ENCODE assay signal across 16 cellular contexts in the genomic region with DNA sequence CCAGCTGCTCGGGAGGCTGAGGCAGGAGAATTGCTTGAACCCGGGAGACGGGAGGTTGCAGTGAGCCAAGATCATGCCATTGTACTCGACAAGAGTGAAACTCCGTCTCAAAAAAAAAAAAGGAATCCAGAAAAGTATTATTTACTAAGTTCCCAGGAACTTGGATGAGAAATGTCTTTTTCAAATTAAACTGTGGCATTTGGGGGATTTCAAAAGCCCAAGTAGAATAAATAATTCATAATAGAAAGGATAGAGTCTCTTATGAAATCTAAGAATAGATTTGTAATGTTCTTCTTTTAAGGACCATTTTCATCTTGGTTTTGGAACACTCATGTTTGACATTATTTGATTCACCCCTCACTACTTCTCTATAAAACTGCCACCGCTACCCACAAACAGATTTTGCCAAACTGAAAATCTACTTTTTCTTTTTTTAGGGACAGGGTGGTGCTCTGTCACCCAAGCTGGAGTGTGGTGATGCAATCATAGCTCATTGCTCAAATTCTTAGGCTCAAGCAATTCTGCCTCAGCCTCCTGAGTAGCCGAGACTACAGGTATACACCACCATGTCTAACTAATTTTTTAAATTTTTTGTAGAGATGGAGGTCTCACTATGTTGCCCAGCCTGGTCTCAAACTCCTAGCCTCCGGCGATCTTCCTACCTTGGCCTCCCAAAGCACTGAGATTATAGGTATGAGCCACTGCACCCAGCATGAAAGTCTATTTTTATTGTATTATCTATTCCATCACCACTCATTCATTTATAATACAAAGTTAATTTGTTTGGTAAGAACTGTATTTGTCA.
DNase-seq lines count a peak whose midpoint lies in the region; ATAC-seq, FAIRE-seq and TF ChIP-seq lines count a peak whose summit lies in the region.
"Had no signal": no experiment of that assay in that cellular context is flagged by ENCODE, and none has a peak within 500 bp of the region (broad histone marks: within the 10 kb centered on the region; RNA-seq: fewer than 3 reads in every experiment).

No MANE protein-coding gene starts in this region.

- no peak overlapping the region for H3K27ac Mint-ChIP-seq in activated naive CD4-positive, alpha-beta T cell treated with anti-CD3 and anti-CD28 coated beads, Interleukin-2, amount 50 U/mL, for 72 hours

- in situ Hi-C loops in K562 (cut with MboI): no loop called here

- no peak overlapping the region for H2BK5ac ChIP-seq in trophoblast cell (ENCODE audit: low read depth, low read length, poor library complexity)

- no peaks in the 10 kb centered on the region for H4K20me1 ChIP-seq in K562 (replicated peaks; ENCODE audit: control insufficient read depth, insufficient read depth, low read length)

- H3K79me2 ChIP-seq in K562 (ENCODE audit: control insufficient read depth, insufficient read depth, low read length) (no peaks in the 10 kb centered on the region), trophoblast cell (ENCODE audit: control insufficient read depth, insufficient read depth, low read length, poor library complexity) (no peaks in the 10 kb centered on the region)

- intact Hi-C loops in K562 (cut with micrococcal nuclease): no loop called here

- H3K79me1 ChIP-seq in trophoblast cell (ENCODE audit: low read length): peaks cover 5% of the 10 kb centered on the region

- no peaks in the 10 kb centered on the region for H3K36me3 Mint-ChIP-seq in activated naive CD4-positive, alpha-beta T cell treated with anti-CD3 and anti-CD28 coated beads, Interleukin-2, amount 50 U/mL, for 72 hours

- H2AFZ ChIP-seq in K562 (ENCODE audit: low read depth, low read length) (no peak overlapping the region), trophoblast cell (ENCODE audit: insufficient read depth, low read length, poor library complexity) (no peak overlapping the region)

- H2AK5ac ChIP-seq in trophoblast cell (ENCODE audit: low read length): no peak overlapping the region

- H3K36me3 ChIP-seq in K562 (ENCODE audit: control insufficient read depth, insufficient read depth, low read length) (peaks cover 67% of the 10 kb centered on the region), trophoblast cell (ENCODE audit: control insufficient read depth in 1 of 2, insufficient read depth in 2 of 2, low read length in 2 of 2) (peaks cover 15 to 31% of the 10 kb centered on the region in 2 experiments), suprapubic skin (peaks cover 6% of the 10 kb centered on the region)

- TF ChIP-seq CTCF in K562 (IDR thresholded peaks at IDR 0.05 in 2 of 3, conservative IDR thresholded peaks at IDR 0.05 in 1 of 3; ENCODE audit: insufficient read depth in 2 of 3, low read depth in 1 of 3, low read length in 3 of 3) (no peak), suprapubic skin (IDR thresholded peaks at IDR 0.05) (no peak)

- no peak overlapping the region for H3K4ac ChIP-seq in trophoblast cell (ENCODE audit: low read depth, low read length)

- BruUV-seq in K562 (replicated peaks; lab: Mats Ljungman, UMichigan): no TSS peak

- no peaks in the 10 kb centered on the region for H3K9me1 ChIP-seq in K562 (ENCODE audit: control insufficient read depth, insufficient read depth, low read length)

- 0 out of 5 replicates have a peak, but pooled peaks cover 0 to 2% of the 10 kb centered on the region in 2 experiments for H3K4me1 ChIP-seq in K562 (replicated peaks in 1 of 2; ENCODE audit: control insufficient read depth in 2 of 2, insufficient read depth in 2 of 2, low read length in 2 of 2)
- H3K4me1 ChIP-seq in trophoblast cell (ENCODE audit: control insufficient read depth in 1 of 2, insufficient read depth in 2 of 2, low read length in 2 of 2): peaks cover 5 to 6% of the 10 kb centered on the region in 2 experiments
- no peaks in the 10 kb centered on the region for H3K4me1 ChIP-seq in suprapubic skin
- H3K4me1 ChIP-seq: Peyer's patch had no signal

- H2BK120ac ChIP-seq in trophoblast cell (ENCODE audit: insufficient read depth, low read length, poor library complexity): no peak overlapping the region

- no peak overlapping the region for H3K18ac ChIP-seq in trophoblast cell (ENCODE audit: low read length)

- no peak overlapping the region for H4K12ac ChIP-seq in trophoblast cell (ENCODE audit: low read depth, low read length)

- no peak overlapping the region for H2BK12ac ChIP-seq in trophoblast cell (ENCODE audit: low read length)

- no peak for TF ChIP-seq POLR2A in K562 (conservative IDR thresholded peaks at IDR 0.05)
- TF ChIP-seq POLR2A in suprapubic skin (IDR thresholded peaks at IDR 0.05): no peak

- TF ChIP-seq EP300 in Ishikawa (IDR thresholded peaks at IDR 0.05; ENCODE audit: borderline replicate concordance) (no peak), K562 (IDR thresholded peaks at IDR 0.05; ENCODE audit: low read length) (no peak), suprapubic skin (IDR thresholded peaks at IDR 0.05) (no peak)

- H4K8ac ChIP-seq in trophoblast cell (ENCODE audit: low read depth, low read length): no peak overlapping the region

- ATAC-seq in K562: no peak
- ATAC-seq in HG03460 (IDR thresholded peaks at IDR 0.05; ENCODE audit: unreplicated experiment): no peak
- no peak for ATAC-seq in activated naive CD4-positive, alpha-beta T cell treated with anti-CD3 and anti-CD28 coated beads, Interleukin-2, amount 50 U/mL, for 72 hours

- no peak overlapping the region for H3K23ac ChIP-seq in trophoblast cell (ENCODE audit: low read length)

- WGBS in K562 (ENCODE audit: insufficient coverage, low coverage, missing lambda C conversion rate): 97% methylated on average over 6 of the region's 9 CpGs
- WGBS in trophoblast cell (ENCODE audit: extremely low coverage, insufficient coverage, insufficient read length): no CpG with 5 or more reads among the region's 9 CpGs
- 90% methylated on average over 9 of the region's 9 CpGs for WGBS in suprapubic skin

- no peaks in the 10 kb centered on the region for H3K9me3 Mint-ChIP-seq in activated naive CD4-positive, alpha-beta T cell treated with anti-CD3 and anti-CD28 coated beads, Interleukin-2, amount 50 U/mL, for 72 hours

- H4K91ac ChIP-seq in trophoblast cell (ENCODE audit: low read depth, low read length): no peak overlapping the region

- DNase-seq in NOMO-1 treated with dmso at 0.1 percent for 144 hours (lab: John Stamatoyannopoulos, UW; ENCODE audit: unreplicated experiment) (peak; percentile 75), K562 (ENCODE audit: extremely low read depth in 1 of 4, low spot score in 3 of 4) (no peak), trophoblast cell (peak; percentile 96 to 99), suprapubic skin (ENCODE audit: low spot score in 2 of 2) (no peak), hepatic stellate cell (ENCODE audit: low spot score) (no peak)
- no peak for DNase-seq in activated naive CD4-positive, alpha-beta T cell treated with anti-CD3 and anti-CD28 coated beads, Interleukin-2, amount 50 U/mL, for 72 hours (ENCODE audit: low spot score in 2 of 2)
- DNase-seq: GF-D8, GOT3, MG63, NCI-H1436 treated with DMSO at 0.1 percent for 48 hours, NCI-H2227 treated with DMSO at 0.1 percent for 48 hours, NCI-H526, Peyer's patch, SHP77 had no signal

- H3K9ac ChIP-seq in K562 (ENCODE audit: insufficient read depth in 1 of 2, low read depth in 2 of 2, low read length in 2 of 2) (no peak overlapping the region), trophoblast cell (ENCODE audit: low read length) (no peak overlapping the region)

- H3K27ac ChIP-seq in K562 (ENCODE audit: extremely low read depth, low read depth, low read length) (no peak overlapping the region), trophoblast cell (ENCODE audit: low read depth, low read length) (no peak overlapping the region), suprapubic skin (no peak overlapping the region)
- H3K27ac ChIP-seq: Peyer's patch had no signal

- H3K27me3 ChIP-seq in K562 (ENCODE audit: control insufficient read depth in 2 of 2, insufficient read depth in 2 of 2, low read length in 2 of 2) (no peaks in the 10 kb centered on the region), trophoblast cell (ENCODE audit: insufficient read depth, low read length) (no peaks in the 10 kb centered on the region), suprapubic skin (no peaks in the 10 kb centered on the region)
- H3K27me3 ChIP-seq: MG63, Peyer's patch had no signal

- no peak for FAIRE-seq in K562 (lab: Jason Lieb, UNC)

- POLR2A ChIA-PET in K562 (lab: Yijun Ruan, JAX): no interaction called here

- no peak overlapping the region for H3K14ac ChIP-seq in trophoblast cell (ENCODE audit: low read length)

- CTCF ChIA-PET in K562 (lab: Yijun Ruan, JAX; ENCODE audit: low intra/inter-chr PET ratio): no interaction called here

- H3K4me2 ChIP-seq in K562 (ENCODE audit: insufficient read depth, low read length): no peak overlapping the region
- no peak overlapping the region for H3K4me2 ChIP-seq in trophoblast cell (ENCODE audit: low read length)

- H3K9me3 ChIP-seq in K562 (replicated peaks; ENCODE audit: control insufficient read depth, insufficient read depth, low read depth, low read length): no peaks in the 10 kb centered on the region
- no peaks in the 10 kb centered on the region for H3K9me3 ChIP-seq in trophoblast cell (ENCODE audit: insufficient read depth, low read depth, low read length)
- no peaks in the 10 kb centered on the region for H3K9me3 ChIP-seq in suprapubic skin
- H3K9me3 ChIP-seq: MG63, Peyer's patch had no signal

- no peak for TF ChIP-seq RAD21 in Ishikawa (IDR thresholded peaks at IDR 0.05; ENCODE audit: low read depth)
- no peak for TF ChIP-seq RAD21 in K562 (CRISPR knock-in tag; conservative IDR thresholded peaks at IDR 0.05 in 1 of 2, IDR thresholded peaks at IDR 0.05 in 1 of 2)

- H3K4me3 ChIP-seq in K562 (no peak overlapping the region), trophoblast cell (ENCODE audit: low read depth, low read length) (no peak overlapping the region), suprapubic skin (no peak overlapping the region)
- H3K4me3 ChIP-seq: MG63, Peyer's patch had no signal

TF ChIP-seq in Ishikawa, 13 proteins besides CTCF, POLR2A, EP300 and RAD21:
- TF ChIP-seq EGR1 (IDR thresholded peaks at IDR 0.05) (no peak), CEBPB (IDR thresholded peaks at IDR 0.05) (0 out of 2 replicates have a peak, but pooled peaks have one; percentile 35)

TF ChIP-seq in K562, 482 proteins besides CTCF, POLR2A, EP300 and RAD21 (continues in another document):
- 0 out of 2 replicates have a peak, but pooled peaks have one; percentile 8 for TF ChIP-seq CEBPB (tag; IDR thresholded peaks at IDR 0.05)
- no peak for TF ChIP-seq CEBPG (CRISPR knock-in tag; IDR thresholded peaks at IDR 0.05)
- peak; percentile 21 to 53; a peak in 1 of 4 replicates for TF ChIP-seq CEBPG (tag; conservative IDR thresholded peaks at IDR 0.05 in 1 of 2, IDR thresholded peaks at IDR 0.05 in 1 of 2)
- TF ChIP-seq, protein P1, sequence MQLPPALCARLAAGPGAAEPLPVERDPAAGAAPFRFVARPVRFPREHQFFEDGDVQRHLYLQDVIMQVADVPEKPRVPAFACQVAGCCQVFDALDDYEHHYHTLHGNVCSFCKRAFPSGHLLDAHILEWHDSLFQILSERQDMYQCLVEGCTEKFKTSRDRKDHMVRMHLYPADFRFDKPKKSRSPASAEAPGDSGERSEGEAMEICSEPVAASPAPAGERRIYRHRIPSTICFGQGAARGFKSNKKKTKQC (CRISPR knock-in tag; IDR thresholded peaks at IDR 0.05): no peak

Comparison
In these comparisons a context has a peak if more than half of its experiments do, and no peak if none do; other contexts are left out.
1. DNase-seq: peak in NOMO-1 treated with dmso at 0.1 percent for 144 hours (single experiment) and trophoblast cell (2 of 2); none in K562 (0 of 4), suprapubic skin (0 of 2), activated naive CD4-positive, alpha-beta T cell treated with anti-CD3 and anti-CD28 coated beads, Interleukin-2, amount 50 U/mL, for 72 hours (0 of 2) and hepatic stellate cell (single experiment).